9 cellular contexts compared by ENCODE assay signal in the genomic region with DNA sequence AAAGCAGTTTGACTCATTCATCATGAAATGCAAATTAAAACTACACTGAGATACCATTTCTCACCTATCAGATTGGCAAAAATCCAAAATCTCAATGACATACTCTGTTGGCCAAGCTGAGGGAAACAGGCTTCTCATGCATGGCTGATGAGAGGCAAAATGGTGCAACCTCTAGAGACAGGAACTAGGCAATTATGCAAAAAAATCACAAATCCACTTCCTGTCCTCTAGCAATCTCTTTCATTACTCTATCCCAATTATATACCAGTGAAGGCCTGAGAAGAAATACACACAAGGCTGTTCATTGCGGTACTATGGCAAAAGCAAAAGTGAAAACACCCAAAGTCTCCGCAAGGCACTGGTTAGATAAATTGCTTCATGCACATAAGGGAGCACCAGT. TPM values are rescaled to one million over a fixed set of nuclear protein-coding genes. Genes with fewer than 3 reads are reported as not detected.
DNase-seq lines count a peak whose midpoint lies in the region; ATAC-seq and TF ChIP-seq lines count a peak whose summit lies in the region.
"Had no signal": no experiment of that assay in that cellular context is flagged by ENCODE, and none has a peak within 500 bp of the region (broad histone marks: within the 10 kb centered on the region; RNA-seq: fewer than 3 reads in every experiment).

No MANE protein-coding gene starts in this region.

- peaks cover 3 to 8% of the 10 kb centered on the region in 2 experiments for H3K36me3 ChIP-seq in SK-N-SH (replicated peaks in 1 of 2; ENCODE audit: control insufficient read depth in 1 of 2, insufficient read depth in 2 of 2, low read length in 1 of 2)
- no peaks in the 10 kb centered on the region for H3K36me3 ChIP-seq in mesendoderm (ENCODE audit: control insufficient read depth, insufficient read depth, low read length)

- POLR2A ChIA-PET in SK-N-SH (lab: Yijun Ruan, JAX) = no interaction called here

- H2BK5ac ChIP-seq in mesendoderm (ENCODE audit: low read length) = no peak overlapping the region

- no peaks in the 10 kb centered on the region for H3K79me2 ChIP-seq in SK-N-SH (ENCODE audit: insufficient read depth)
- H3K79me2 ChIP-seq in mesendoderm (ENCODE audit: control insufficient read depth, insufficient read depth, low read length) = no peaks in the 10 kb centered on the region

- no peaks in the 10 kb centered on the region for H3K79me1 ChIP-seq in mesendoderm (ENCODE audit: low read length)

- no peaks in the 10 kb centered on the region for H4K20me1 ChIP-seq in SK-N-SH (ENCODE audit: insufficient read depth)

- no peak overlapping the region for H3K4me3 Mint-ChIP-seq in stimulated activated effector memory CD8-positive, alpha-beta T cell treated with anti-CD3 and anti-CD28 coated beads, Interleukin-12 subunit alpha, Interleukin-12 subunit beta, amount 100 ng/mL, for 72 hours

- no peak overlapping the region for H3K4ac ChIP-seq in mesendoderm (ENCODE audit: low read depth, low read length)

- no peak overlapping the region for H2BK15ac ChIP-seq in mesendoderm (replicated peaks; ENCODE audit: low read depth)

- H3K18ac ChIP-seq in mesendoderm (ENCODE audit: low read length) = no peak overlapping the region

- H3K36me3 Mint-ChIP-seq in stimulated activated effector memory CD8-positive, alpha-beta T cell treated with anti-CD3 and anti-CD28 coated beads, Interleukin-12 subunit alpha, Interleukin-12 subunit beta, amount 100 ng/mL, for 72 hours = peaks cover 5% of the 10 kb centered on the region

- H2BK120ac ChIP-seq in mesendoderm (ENCODE audit: low read depth, low read length) = no peak overlapping the region

- H3K9me2 ChIP-seq in SK-N-SH = no peaks in the 10 kb centered on the region

- no peak for TF ChIP-seq EP300 in SK-N-SH (IDR thresholded peaks at IDR 0.05; ENCODE audit: borderline replicate concordance in 1 of 2, low read depth in 1 of 2, low read length in 1 of 2)

- TF ChIP-seq CTCF in SK-N-SH (IDR thresholded peaks at IDR 0.05) = no peak

- H3K27ac Mint-ChIP-seq in stimulated activated effector memory CD8-positive, alpha-beta T cell treated with anti-CD3 and anti-CD28 coated beads, Interleukin-12 subunit alpha, Interleukin-12 subunit beta, amount 100 ng/mL, for 72 hours = no peak overlapping the region

- ATAC-seq in SK-N-SH treated with all-trans-retinoic acid at 6 μM for 48 hours = no peak
- peak; percentile 83 for ATAC-seq in HG02798 (IDR thresholded peaks at IDR 0.05; ENCODE audit: poor library complexity, unreplicated experiment)
- ATAC-seq in stimulated activated effector memory CD8-positive, alpha-beta T cell treated with anti-CD3 and anti-CD28 coated beads, Interleukin-12 subunit alpha, Interleukin-12 subunit beta, amount 100 ng/mL, for 72 hours = peak; percentile 51
- ATAC-seq in right cardiac atrium = no peak

- H3K56ac ChIP-seq in mesendoderm (ENCODE audit: low read length) = no peak overlapping the region

- H3K27ac ChIP-seq in SK-N-SH (ENCODE audit: low read depth in 2 of 2, low read length in 1 of 2) (no peak overlapping the region), right cardiac atrium (ENCODE audit: low read length) (no peak overlapping the region), mesendoderm (ENCODE audit: low read depth, low read length) (no peak overlapping the region)
- H3K27ac ChIP-seq: skin epidermis had no signal

- H3K9me3 ChIP-seq in SK-N-SH (no peaks in the 10 kb centered on the region), right cardiac atrium (ENCODE audit: control insufficient read depth, low read length) (no peaks in the 10 kb centered on the region)

- TF ChIP-seq RAD21 in SK-N-SH (IDR thresholded peaks at IDR 0.05; ENCODE audit: low read length) = no peak

- H3K9me3 Mint-ChIP-seq in stimulated activated effector memory CD8-positive, alpha-beta T cell treated with anti-CD3 and anti-CD28 coated beads, Interleukin-12 subunit alpha, Interleukin-12 subunit beta, amount 100 ng/mL, for 72 hours = no peaks in the 10 kb centered on the region

- H3K23ac ChIP-seq in mesendoderm (ENCODE audit: low read length) = no peak overlapping the region

- no peak overlapping the region for H3K9ac ChIP-seq in SK-N-SH
- no peak overlapping the region for H3K9ac ChIP-seq in mesendoderm (ENCODE audit: low read length)

- H4K5ac ChIP-seq in mesendoderm (ENCODE audit: low read length) = no peak overlapping the region

- CTCF ChIA-PET in SK-N-SH (lab: Yijun Ruan, JAX) = interaction anchor here (0.6 to 1.4 kb wide), 3 partner anchors 34 to 118 kb away, joined by 3 to 5 read pairs (median 4); no protein-coding TSS in a partner anchor

- intact Hi-C loops in right cardiac atrium (cut with DNase I) = no loop called here

- no peak overlapping the region for H3K4me3 ChIP-seq in SK-N-SH (ENCODE audit: low read depth in 2 of 2, low read length in 1 of 2)
- H3K4me3 ChIP-seq in right cardiac atrium (ENCODE audit: low read length) = no peak overlapping the region
- H3K4me3 ChIP-seq in mesendoderm (ENCODE audit: low read length) = no peak overlapping the region
- H3K4me3 ChIP-seq: skin epidermis had no signal

- no peak overlapping the region for H4K8ac ChIP-seq in mesendoderm (ENCODE audit: low read depth, low read length)

- H2AFZ ChIP-seq in SK-N-SH (ENCODE audit: low read depth) = no peak overlapping the region

- no peak overlapping the region for H2AK5ac ChIP-seq in mesendoderm (ENCODE audit: low read length)

- DNase-seq in SK-N-SH (no peak), NCI-H1105 treated with DMSO at 0.1 percent for 48 hours (lab: John Stamatoyannopoulos, UW) (peak; percentile 37), right cardiac atrium (no peak), mesendoderm (no peak)
- DNase-seq in stimulated activated effector memory CD8-positive, alpha-beta T cell treated with anti-CD3 and anti-CD28 coated beads, Interleukin-12 subunit alpha, Interleukin-12 subunit beta, amount 100 ng/mL, for 72 hours (ENCODE audit: low spot score in 2 of 2) = no peak
- no peak for DNase-seq in stimulated activated CD4-positive, alpha-beta T cell treated with anti-CD3 and anti-CD28 coated beads, Interleukin-15, amount 100 ng/mL, for 24 hours

- peaks cover 7% of the 10 kb centered on the region for H3K4me1 Mint-ChIP-seq in stimulated activated effector memory CD8-positive, alpha-beta T cell treated with anti-CD3 and anti-CD28 coated beads, Interleukin-12 subunit alpha, Interleukin-12 subunit beta, amount 100 ng/mL, for 72 hours

- H3K27me3 ChIP-seq in SK-N-SH (ENCODE audit: insufficient read depth) (no peaks in the 10 kb centered on the region), right cardiac atrium (ENCODE audit: control insufficient read depth, insufficient read depth) (no peaks in the 10 kb centered on the region), mesendoderm (ENCODE audit: insufficient read depth, low read length, poor library complexity) (no peaks in the 10 kb centered on the region)

- WGBS in SK-N-SH (ENCODE audit: low lambda C conversion rate) = 95% methylated on average over 2 of the region's 2 CpGs
- 98% methylated on average over 2 of the region's 2 CpGs for WGBS in right cardiac atrium
- WGBS in mesendoderm (ENCODE audit: extremely low coverage, insufficient coverage, low lambda C conversion rate) = no CpG with 5 or more reads among the region's 2 CpGs

- H3F3A ChIP-seq in SK-N-SH (replicated peaks; ENCODE audit: insufficient read depth) = peaks cover 5% of the 10 kb centered on the region

- H3K4me1 ChIP-seq in SK-N-SH (ENCODE audit: control insufficient read depth in 1 of 2, insufficient read depth in 2 of 2, low read depth in 1 of 2, low read length in 1 of 2) (peaks cover 0 to 10% of the 10 kb centered on the region in 2 experiments; a peak in 2 of 4 replicates), right cardiac atrium (ENCODE audit: control insufficient read depth, insufficient read depth, low read length) (no peaks in the 10 kb centered on the region), mesendoderm (ENCODE audit: control insufficient read depth, low read depth, low read length) (no peaks in the 10 kb centered on the region)

- no peak overlapping the region for H3K4me2 ChIP-seq in SK-N-SH
- no peak overlapping the region for H3K4me2 ChIP-seq in mesendoderm (ENCODE audit: low read length)

TF ChIP-seq in SK-N-SH, 30 proteins besides CTCF, POLR2A, EP300 and RAD21:
- TF ChIP-seq IRF3 (IDR thresholded peaks at IDR 0.05; ENCODE audit: low read depth, low read length) (no peak), SIN3A (IDR thresholded peaks at IDR 0.05; ENCODE audit: borderline replicate concordance, low read depth, low read length) (no peak), NFIC (IDR thresholded peaks at IDR 0.05; ENCODE audit: borderline replicate concordance) (peak; percentile 39; the same call in 1 of the 2 replicates)

TF ChIP-seq in SK-N-SH treated with all-trans-retinoic acid at 6 μM for 48 hours, 23 proteins besides CTCF, POLR2A, EP300 and RAD21 (continues in another document):
- TF ChIP-seq CSDC2 (CRISPR knock-in tag; IDR thresholded peaks at IDR 0.05) = no peak
- TF ChIP-seq ZFP3 (CRISPR knock-in tag; IDR thresholded peaks at IDR 0.05) = no peak
- TF ChIP-seq PPARA (CRISPR knock-in tag; IDR thresholded peaks at IDR 0.05; ENCODE audit: borderline replicate concordance) = no peak
- no peak for TF ChIP-seq SNAI2 (CRISPR knock-in tag; IDR thresholded peaks at IDR 0.05)
- no peak for TF ChIP-seq RARB (CRISPR knock-in tag; IDR thresholded peaks at IDR 0.05)

RNA-seq across cellular contexts. Expression of gene PTPRN2, which starts 25.9 kb away (rescaled TPM):
- 3.9 and 4.0 TPM in 2 replicates for polyA plus RNA-seq in SK-N-SH (2012; rRNA removed)
- 3.0 and 4.1 TPM in 2 replicates for polyA plus RNA-seq in SK-N-SH (2012; cell fraction: cytosol; rRNA removed)
- 4.5 and 5.5 TPM in 2 replicates for polyA plus RNA-seq in SK-N-SH (2012; cell fraction: nucleus; rRNA removed)
- total RNA-seq in right cardiac atrium = 1 to 10 TPM; 1.5 to 3.9 (median 2.8) TPM
- 1.9 TPM for polyA plus RNA-seq in right cardiac atrium
- polyA plus RNA-seq in mesendoderm (2013, experiment 1 of 2) = 0.59 TPM
- 0.45 TPM for polyA plus RNA-seq in mesendoderm (2013, experiment 2 of 2)

Comparison
In these comparisons a context has a peak if more than half of its experiments do, and no peak if none do; other contexts are left out.
1. ATAC-seq: peak in HG02798 (single experiment) and stimulated activated effector memory CD8-positive, alpha-beta T cell treated with anti-CD3 and anti-CD28 coated beads, Interleukin-12 subunit alpha, Interleukin-12 subunit beta, amount 100 ng/mL, for 72 hours (single experiment); none in SK-N-SH treated with all-trans-retinoic acid at 6 μM for 48 hours (single experiment) and right cardiac atrium (0 of 2).